27 cellular contexts compared by ENCODE assay signal in genomic region chr5:122559676-122560075, GRCh38.
DNase-seq lines count a peak whose midpoint lies in the region; ATAC-seq, FAIRE-seq and TF ChIP-seq lines count a peak whose summit lies in the region.
"Had no signal": no experiment of that assay in that cellular context is flagged by ENCODE, and none has a peak within 500 bp of the region (broad histone marks: within the 10 kb centered on the region; RNA-seq: fewer than 3 reads in every experiment).

No MANE protein-coding gene starts in this region.

- DNase-seq in HCEC 1CT (peak; percentile 2), bronchial epithelial cell (ENCODE audit: low read depth) (peak; percentile 38), fibroblast of mammary gland (ENCODE audit: low read depth) (peak; percentile 2), pulmonary artery endothelial cell (ENCODE audit: low read depth, low spot score) (peak; percentile 39), NOMO-1 (lab: John Stamatoyannopoulos, UW; ENCODE audit: unreplicated experiment in 2 of 2) (no peak), aorta (no peak)
- DNase-seq: Caco-2; CD8-positive, alpha-beta T cell; DMS79; H7; Kasumi-1; MV-4-11; NCI-H1105; NCI-H1436 treated with DMSO at 0.1 percent for 48 hours; NCI-H187 treated with DMSO at 0.1 percent for 48 hours; NCI-H2171 treated with DMSO at 0.1 percent for 48 hours; NCI-H524 treated with DMSO at 0.1 percent for 48 hours; SHP77 treated with DMSO at 0.1 percent for 48 hours had no signal

- H3K4me3 ChIP-seq in bronchial epithelial cell (ENCODE audit: low read depth, low read length) (no peak overlapping the region), fibroblast of mammary gland (ENCODE audit: control insufficient read depth, low read depth, low read length) (no peak overlapping the region), aorta (ENCODE audit: low read length in 2 of 2) (no peak overlapping the region)
- H3K4me3 ChIP-seq: K562 had no signal

- H3K9me3 Mint-ChIP-seq in activated T-helper 17 cell treated with anti-CD3 and anti-CD28 coated beads, Interleukin-2, amount 50 U/mL, for 72 hours = no peaks in the 10 kb centered on the region
- H3K9me3 Mint-ChIP-seq: CD8-positive, alpha-beta T cell had no signal

- intact Hi-C loops in aorta (cut with DNase I) = no loop called here

- no peaks in the 10 kb centered on the region for H3K4me1 Mint-ChIP-seq in activated T-helper 17 cell treated with anti-CD3 and anti-CD28 coated beads, Interleukin-2, amount 50 U/mL, for 72 hours
- H3K4me1 Mint-ChIP-seq: B cell had no signal

- H3K27ac ChIP-seq in aorta (ENCODE audit: low read depth in 1 of 2, low read length in 2 of 2) = no peak overlapping the region
- H3K27ac ChIP-seq: C4-2B, RWPE1 had no signal

- FAIRE-seq in bronchial epithelial cell (lab: Jason Lieb, UNC) = no peak
- FAIRE-seq: A204.1, GM12892, HTR-8/SVneo, K562 had no signal

- H3K36me3 ChIP-seq in bronchial epithelial cell (ENCODE audit: control insufficient read depth, insufficient read depth, low read length) (no peaks in the 10 kb centered on the region), aorta (ENCODE audit: control insufficient read depth in 1 of 2, insufficient read depth in 2 of 2, low read length in 1 of 2) (no peaks in the 10 kb centered on the region)

- peaks cover 5% of the 10 kb centered on the region for H3K27me3 Mint-ChIP-seq in activated T-helper 17 cell treated with anti-CD3 and anti-CD28 coated beads, Interleukin-2, amount 50 U/mL, for 72 hours

- no peaks in the 10 kb centered on the region for H3K9me3 ChIP-seq in aorta (ENCODE audit: control insufficient read depth, low read length)
- H3K9me3 ChIP-seq: Caco-2 had no signal

- H3K27me3 ChIP-seq in bronchial epithelial cell (ENCODE audit: control insufficient read depth, insufficient read depth, low read length) (no peaks in the 10 kb centered on the region), aorta (ENCODE audit: control insufficient read depth in 1 of 2, insufficient read depth in 2 of 2, low read length in 1 of 2) (no peaks in the 10 kb centered on the region)

- TF ChIP-seq CTCF in bronchial epithelial cell (IDR thresholded peaks at IDR 0.05; ENCODE audit: insufficient read depth, low read length, severe bottlenecking) (no peak), fibroblast of mammary gland (conservative IDR thresholded peaks at IDR 0.05; ENCODE audit: control insufficient read depth, insufficient read depth, low read depth, low read length) (no peak)

- no peak for ATAC-seq in aorta (ENCODE audit: low FRiP score)
- no peak for ATAC-seq in activated T-helper 17 cell treated with anti-CD3 and anti-CD28 coated beads, Interleukin-2, amount 50 U/mL, for 72 hours (replicated peaks)
- ATAC-seq: CD8-positive, alpha-beta T cell; K562; Panc1 had no signal

- no peak overlapping the region for H3K4me3 Mint-ChIP-seq in activated T-helper 17 cell treated with anti-CD3 and anti-CD28 coated beads, Interleukin-2, amount 50 U/mL, for 72 hours
- H3K4me3 Mint-ChIP-seq: B cell; CD8-positive, alpha-beta T cell had no signal

- no peaks in the 10 kb centered on the region for H3K36me3 Mint-ChIP-seq in activated T-helper 17 cell treated with anti-CD3 and anti-CD28 coated beads, Interleukin-2, amount 50 U/mL, for 72 hours (ENCODE audit: low read depth)
- H3K36me3 Mint-ChIP-seq: CD8-positive, alpha-beta T cell had no signal

- no peaks in the 10 kb centered on the region for H3K4me1 ChIP-seq in aorta (ENCODE audit: control insufficient read depth in 1 of 2, insufficient read depth in 2 of 2, low read length in 2 of 2)
- H3K4me1 ChIP-seq: Caco-2 had no signal

- no peak overlapping the region for H3K27ac Mint-ChIP-seq in activated T-helper 17 cell treated with anti-CD3 and anti-CD28 coated beads, Interleukin-2, amount 50 U/mL, for 72 hours
- H3K27ac Mint-ChIP-seq: B cell; CD8-positive, alpha-beta T cell had no signal

Comparison
In these comparisons a context has a peak if more than half of its experiments do, and no peak if none do; other contexts are left out.
1. DNase-seq: peak in HCEC 1CT (single experiment), bronchial epithelial cell (single experiment), fibroblast of mammary gland (single experiment) and pulmonary artery endothelial cell (single experiment); none in NOMO-1 (0 of 2) and aorta (0 of 2).